Comparison of ENCODE assay signal across 13 cellular contexts in the genomic region with DNA sequence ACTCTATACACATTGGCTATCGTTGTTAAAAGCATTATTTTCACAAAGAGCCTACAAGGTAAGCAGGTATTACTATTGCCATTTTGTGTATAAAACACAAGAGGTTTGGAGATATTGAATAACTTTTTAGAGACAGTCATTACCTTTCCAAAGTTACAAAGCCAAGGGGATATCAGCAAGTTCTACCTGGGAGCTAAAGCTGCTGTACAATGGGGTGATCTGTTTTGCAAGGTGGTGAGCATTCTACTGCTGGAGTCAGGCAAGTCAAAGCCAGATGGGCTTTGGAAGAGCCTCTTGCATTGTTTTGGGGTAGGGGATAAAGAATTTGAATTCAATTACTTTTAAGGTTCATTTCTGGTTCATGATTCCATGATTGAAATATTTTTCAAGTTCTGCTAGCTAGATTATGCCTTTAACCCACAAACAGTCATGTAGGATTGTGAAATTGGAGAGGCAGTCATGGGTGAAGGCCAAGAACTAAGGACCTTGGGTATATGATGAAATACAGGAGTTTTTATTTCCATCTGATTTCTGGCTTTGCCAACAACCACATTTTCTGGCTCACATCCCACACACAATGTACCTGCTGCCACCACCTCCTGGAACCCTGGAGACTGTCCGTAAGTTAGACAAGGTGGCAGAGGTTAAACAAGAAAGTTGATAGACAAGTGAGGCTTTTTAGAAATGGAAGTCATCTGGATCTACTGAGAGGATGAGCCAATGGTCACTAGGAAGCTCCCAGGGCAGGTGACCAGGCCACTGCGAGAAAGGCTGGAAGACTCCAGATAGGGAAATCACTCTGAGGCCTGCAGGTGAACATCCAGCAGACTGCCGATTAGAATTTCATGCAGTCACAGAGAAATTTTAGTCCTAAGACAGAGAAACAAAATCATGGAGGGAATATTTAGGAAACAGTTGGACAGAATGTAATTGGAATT.
DNase-seq lines count a peak whose midpoint lies in the region; ATAC-seq and TF ChIP-seq lines count a peak whose summit lies in the region.
"Had no signal": no experiment of that assay in that cellular context is flagged by ENCODE, and none has a peak within 500 bp of the region (broad histone marks: within the 10 kb centered on the region; RNA-seq: fewer than 3 reads in every experiment).

No MANE protein-coding gene starts in this region.

- ATAC-seq in gastrocnemius medialis: peak; percentile 76 to 81

- H3K36me3 ChIP-seq in gastrocnemius medialis (no peaks in the 10 kb centered on the region), BE2C (no peaks in the 10 kb centered on the region)
- H3K36me3 ChIP-seq: SJSA1, tibial artery had no signal

- intact Hi-C loops in gastrocnemius medialis (cut with DNase I; ENCODE audit: low total_unique reads): no loop called here

- no peaks in the 10 kb centered on the region for H3K9me3 ChIP-seq in gastrocnemius medialis
- H3K9me3 ChIP-seq in BE2C: no peaks in the 10 kb centered on the region
- H3K9me3 ChIP-seq: tibial artery had no signal

- no peaks in the 10 kb centered on the region for H3K27me3 ChIP-seq in gastrocnemius medialis
- no peaks in the 10 kb centered on the region for H3K27me3 ChIP-seq in BE2C
- H3K27me3 ChIP-seq: SJSA1 had no signal

- TF ChIP-seq POLR2A in gastrocnemius medialis (IDR thresholded peaks at IDR 0.05): no peak

- peak; percentile 63 for DNase-seq in GM04503 (ENCODE audit: low read depth)
- peak; percentile 4 for DNase-seq in amniotic stem cell (lab: John Stamatoyannopoulos, UW)
- peak; percentile 72 to 81 for DNase-seq in foreskin fibroblast
- DNase-seq in gastrocnemius medialis: peak in 1 of 2 donors; percentile 20
- no peak for DNase-seq in activated CD4-positive, alpha-beta T cell treated with anti-CD3 and anti-CD28 coated beads for 4 hours
- no peak for DNase-seq in BE2C
- no peak for DNase-seq in HuH-7 (ENCODE audit: low spot score)
- no peak for DNase-seq in HUDEP-2 (lab: John Stamatoyannopoulos, UW; ENCODE audit: unreplicated experiment in 76 of 76)
- DNase-seq: activated CD8-positive, alpha-beta memory T cell treated with anti-CD3 and anti-CD28 coated beads, Interleukin-2, amount 50 U/mL, for 48 hours; NCI-H2107; tibial artery had no signal

- TF ChIP-seq CTCF in foreskin fibroblast (IDR thresholded peaks at IDR 0.05; ENCODE audit: low read depth, low read length) (no peak), gastrocnemius medialis (IDR thresholded peaks at IDR 0.05 in 4 of 5, conservative IDR thresholded peaks at IDR 0.05 in 1 of 5) (no peak), BE2C (IDR thresholded peaks at IDR 0.05; ENCODE audit: low read depth, low read length) (no peak)

- H3K27ac ChIP-seq in gastrocnemius medialis: no peak overlapping the region
- H3K27ac ChIP-seq: SJSA1, tibial artery, VCaP had no signal

- H3K4me1 ChIP-seq in gastrocnemius medialis (peaks cover 6% of the 10 kb centered on the region in 2 donors), BE2C (peaks cover 26% of the 10 kb centered on the region)
- H3K4me1 ChIP-seq: tibial artery had no signal

- in situ Hi-C loops in gastrocnemius medialis (cut with MboI; ENCODE audit: low sequenced_read_pairs in 4 of 4): no loop called here

- no peak overlapping the region for H3K4me3 ChIP-seq in foreskin fibroblast (ENCODE audit: low read depth in 1 of 2, low read length in 2 of 2)
- no peak overlapping the region for H3K4me3 ChIP-seq in gastrocnemius medialis
- no peak overlapping the region for H3K4me3 ChIP-seq in BE2C (ENCODE audit: low read depth, low read length)
- H3K4me3 ChIP-seq: SJSA1, tibial artery had no signal

Comparison
In these comparisons a context has a peak if more than half of its experiments do, and no peak if none do; other contexts are left out.
1. DNase-seq: peak in GM04503 (single experiment), amniotic stem cell (single experiment) and foreskin fibroblast (2 of 2); none in activated CD4-positive, alpha-beta T cell treated with anti-CD3 and anti-CD28 coated beads for 4 hours (0 of 2), BE2C (single experiment), HuH-7 (single experiment) and HUDEP-2 (0 of 76).